20 cellular contexts compared by ENCODE assay signal in genomic region chr2:202599911-202600310, GRCh38. TPM values are rescaled to one million over a fixed set of nuclear protein-coding genes. Genes with fewer than 3 reads are reported as not detected.
DNase-seq lines count a peak whose midpoint lies in the region; ATAC-seq, FAIRE-seq and TF ChIP-seq lines count a peak whose summit lies in the region.
"Had no signal": no experiment of that assay in that cellular context is flagged by ENCODE, and none has a peak within 500 bp of the region (broad histone marks: within the 10 kb centered on the region; RNA-seq: fewer than 3 reads in every experiment).

No MANE protein-coding gene starts in this region.

- peak; percentile 13 for FAIRE-seq in G401.6 (lab: Jason Lieb, UNC)
- FAIRE-seq: GM12891, GM18507, H1 had no signal

- no peak overlapping the region for H3K27ac ChIP-seq in PC-3 (ENCODE audit: low read length)
- H3K27ac ChIP-seq: BLaER1, C4-2B, GM23248 had no signal

- POLR2A ChIA-PET in PC-3 (lab: Charles Lee; ENCODE audit: unreplicated experiment), result no interaction called here

- no peaks in the 10 kb centered on the region for H3K79me2 ChIP-seq in PC-3 (ENCODE audit: low read length)

- H3K4me3 ChIP-seq in PC-3 (ENCODE audit: low read length) (no peak overlapping the region), mucosa of descending colon (no peak overlapping the region), H7 (ENCODE audit: insufficient read depth, low read depth, low read length) (no peak overlapping the region)
- H3K4me3 ChIP-seq: BLaER1, GM23248 had no signal

- H3K4me1 ChIP-seq in PC-3 (ENCODE audit: insufficient read depth, low read length) (no peaks in the 10 kb centered on the region), mucosa of descending colon (ENCODE audit: low read depth) (no peaks in the 10 kb centered on the region)
- H3K4me1 ChIP-seq: BLaER1, Caco-2 had no signal

- no peaks in the 10 kb centered on the region for H3K9me3 ChIP-seq in PC-3 (ENCODE audit: low read length)
- no peaks in the 10 kb centered on the region for H3K9me3 ChIP-seq in mucosa of descending colon
- H3K9me3 ChIP-seq: BLaER1, Caco-2 had no signal

- ATAC-seq in PC-3 (no peak), mucosa of descending colon (peak; percentile 52)
- ATAC-seq: CD8-positive, alpha-beta T cell; HCT116 had no signal

- H3K27me3 ChIP-seq in PC-3 (ENCODE audit: low read length), result no peaks in the 10 kb centered on the region
- no peaks in the 10 kb centered on the region for H3K27me3 ChIP-seq in H7 (ENCODE audit: control insufficient read depth, insufficient read depth, low read length)
- H3K27me3 ChIP-seq: BLaER1 had no signal

- H2AFZ ChIP-seq in PC-3 (ENCODE audit: low read length), result 0 out of 2 replicates have a peak overlapping the region, but pooled peaks have one; percentile 19
- H2AFZ ChIP-seq: GM23248 had no signal

- CTCF ChIA-PET in PC-3 (lab: Charles Lee), result no interaction called here

- no peak overlapping the region for H3K4me2 ChIP-seq in PC-3 (ENCODE audit: low read length)
- H3K4me2 ChIP-seq: BLaER1 had no signal

- no peaks in the 10 kb centered on the region for H4K20me1 ChIP-seq in PC-3 (ENCODE audit: low read length)
- H4K20me1 ChIP-seq: BLaER1 had no signal

- H3K9me2 ChIP-seq in PC-3 (replicated peaks; ENCODE audit: low read length), result no peaks in the 10 kb centered on the region

- DNase-seq in PC-3 (no peak), mucosa of descending colon (peak in 1 of 3 donors; percentile 31), H7 (no peak), DMS79 (lab: John Stamatoyannopoulos, UW) (no peak)
- no peak for DNase-seq in activated CD8-positive, alpha-beta memory T cell treated with anti-CD3 and anti-CD28 coated beads for 24 hours
- DNase-seq: Caco-2; CD4-positive, CD25-positive, alpha-beta regulatory T cell; CD8-positive, alpha-beta T cell; DMS153; EL; GF-D8; GM23248; H9 had no signal

- H3K36me3 ChIP-seq in PC-3 (ENCODE audit: low read depth, low read length) (no peaks in the 10 kb centered on the region), mucosa of descending colon (ENCODE audit: low read depth) (no peaks in the 10 kb centered on the region), H7 (replicated peaks; ENCODE audit: control insufficient read depth, insufficient read depth, low read length) (no peaks in the 10 kb centered on the region)
- H3K36me3 ChIP-seq: BLaER1 had no signal

- intact Hi-C loops in PC-3 (cut with micrococcal nuclease) (no loop called here), mucosa of descending colon (cut with DNase I, micrococcal nuclease) (no loop called here)

- no TSS peak for BruUV-seq in PC-3 (replicated peaks; lab: Mats Ljungman, UMichigan)

- H3K9ac ChIP-seq in PC-3 (ENCODE audit: low read length), result no peak overlapping the region
- H3K9ac ChIP-seq: BLaER1, GM23248 had no signal

- TF ChIP-seq CTCF in PC-3 (conservative IDR thresholded peaks at IDR 0.05; ENCODE audit: low read depth, low read length), result no peak
- no peak for TF ChIP-seq CTCF in mucosa of descending colon (IDR thresholded peaks at IDR 0.05)

- H3F3A ChIP-seq in PC-3 (ENCODE audit: low read length, unreplicated experiment), result no peaks in the 10 kb centered on the region

RNA-seq across cellular contexts. Expression of gene FAM117B, which starts 34.9 kb away (rescaled TPM):
- 2.2 and 3.6 TPM in 2 replicates for total RNA-seq in PC-3 (2014; rRNA removed)
- total RNA-seq in mucosa of descending colon, result 10 to 100 TPM; 11.5 to 21.7 (median 15.4) TPM
- total RNA-seq in H7 (2014; rRNA removed; shearing (Covaris generic)), result 6.9 and 8.1 TPM in 2 replicates
